Comparison of ENCODE assay signal across 1 cellular context in the genomic region with DNA sequence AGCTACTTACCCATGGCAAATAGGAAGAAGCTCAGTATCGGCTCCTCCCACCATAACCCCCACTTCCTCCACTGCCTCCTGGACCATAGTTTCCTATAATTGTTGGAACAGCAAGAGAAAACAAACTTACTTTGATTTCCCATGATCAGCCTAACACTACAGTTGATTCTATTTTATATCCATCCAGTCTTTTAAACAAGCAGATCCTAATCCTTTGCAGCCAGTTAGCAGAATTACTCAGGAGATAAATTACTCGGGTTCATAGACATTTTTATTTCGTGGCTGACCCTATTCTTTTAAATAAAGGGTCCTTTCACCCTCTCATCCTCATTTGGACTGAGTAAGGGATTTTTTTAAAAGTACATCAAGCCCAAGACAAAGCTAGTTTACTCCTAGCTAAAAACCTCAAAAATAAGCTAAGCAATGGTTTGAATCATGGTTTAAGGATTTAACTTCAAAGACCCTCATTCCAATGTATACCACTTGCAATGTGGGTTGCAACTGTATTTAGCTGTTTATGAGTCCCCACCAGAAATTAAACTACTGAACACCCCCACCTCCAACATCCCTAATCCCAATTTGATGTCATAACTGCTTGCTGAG.
TF ChIP-seq lines count a peak whose summit lies in the region.

No MANE protein-coding gene starts in this region.

TF ChIP-seq in A549, 52 proteins besides CTCF, POLR2A, EP300 and RAD21 (continued from another document):
- TF ChIP-seq, protein P1, sequence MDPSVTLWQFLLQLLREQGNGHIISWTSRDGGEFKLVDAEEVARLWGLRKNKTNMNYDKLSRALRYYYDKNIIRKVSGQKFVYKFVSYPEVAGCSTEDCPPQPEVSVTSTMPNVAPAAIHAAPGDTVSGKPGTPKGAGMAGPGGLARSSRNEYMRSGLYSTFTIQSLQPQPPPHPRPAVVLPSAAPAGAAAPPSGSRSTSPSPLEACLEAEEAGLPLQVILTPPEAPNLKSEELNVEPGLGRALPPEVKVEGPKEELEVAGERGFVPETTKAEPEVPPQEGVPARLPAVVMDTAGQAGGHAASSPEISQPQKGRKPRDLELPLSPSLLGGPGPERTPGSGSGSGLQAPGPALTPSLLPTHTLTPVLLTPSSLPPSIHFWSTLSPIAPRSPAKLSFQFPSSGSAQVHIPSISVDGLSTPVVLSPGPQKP (IDR thresholded peaks at IDR 0.05; ENCODE audit: low read depth, low read length): no peak
- TF ChIP-seq FOXS1 (CRISPR knock-in tag; IDR thresholded peaks at IDR 0.05) (no peak), JUN (IDR thresholded peaks at IDR 0.05) (no peak), HOXB13 (CRISPR knock-in tag; IDR thresholded peaks at IDR 0.05; ENCODE audit: low read depth) (no peak), CBX2 (IDR thresholded peaks at IDR 0.05; ENCODE audit: borderline replicate concordance, low read depth) (no peak), RCOR1 (IDR thresholded peaks at IDR 0.05; ENCODE audit: low read depth, low read length) (no peak), MYC (IDR thresholded peaks at IDR 0.05; ENCODE audit: borderline replicate concordance, low read length) (no peak), ZNF302 (CRISPR knock-in tag; IDR thresholded peaks at IDR 0.05) (no peak), ZFP36 (IDR thresholded peaks at IDR 0.05; ENCODE audit: borderline replicate concordance, partially characterized antibody) (no peak), CBX8 (IDR thresholded peaks at IDR 0.05) (no peak)
